Comparison of ENCODE assay signal across 18 cellular contexts in genomic region chr20:47711046-47711752, GRCh38.
DNase-seq lines count a peak whose midpoint lies in the region; ATAC-seq, FAIRE-seq and TF ChIP-seq lines count a peak whose summit lies in the region.
"Had no signal": no experiment of that assay in that cellular context is flagged by ENCODE, and none has a peak within 500 bp of the region (broad histone marks: within the 10 kb centered on the region; RNA-seq: fewer than 3 reads in every experiment).

No MANE protein-coding gene starts in this region.

- H3K4me1 ChIP-seq in GM12878 (ENCODE audit: control insufficient read depth, insufficient read depth, low read length), result peaks cover 36% of the 10 kb centered on the region

- H3K79me2 ChIP-seq in GM12878 (ENCODE audit: control insufficient read depth, insufficient read depth, low read length), result no peaks in the 10 kb centered on the region

- RAD21 ChIA-PET in GM12878 (lab: Charles Lee; ENCODE audit: unreplicated experiment), result interaction anchor here (0.5 to 2.9 kb wide), 8 partner anchors 9 to 911 kb away, joined by 3 to 16 read pairs (median 3); no protein-coding TSS in a partner anchor

- WGBS in GM12878 (ENCODE audit: insufficient coverage, insufficient replicate concordance, low lambda C conversion rate, missing lambda C conversion rate), result 45% methylated on average over 19 of the region's 19 CpGs

- no peak overlapping the region for H3K4me3 ChIP-seq in GM12878
- H3K4me3 ChIP-seq: coronary artery had no signal

- CTCF ChIA-PET in GM12878 (lab: Yijun Ruan, JAX), result interaction anchor here (0.7 to 5.1 kb wide), 9 partner anchors 14 to 909 kb away, joined by 3 to 74 read pairs (median 6); no protein-coding TSS in a partner anchor

- peak; percentile 49 for DNase-seq in NCI-H1048 (lab: John Stamatoyannopoulos, UW)
- DNase-seq in GM12878 (ENCODE audit: low read depth, low spot score), result no peak
- DNase-seq in left lobe of liver (ENCODE audit: low spot score), result peak; percentile 95
- DNase-seq in NK-92 treated with Interleukin-12 subunit alpha and Interleukin-12 subunit beta, amount 100 ng/mL, for 24 hours (lab: John Stamatoyannopoulos, UW), result no peak
- DNase-seq: activated naive CD8-positive, alpha-beta T cell treated with anti-CD3 and anti-CD28 coated beads, Interleukin-2, amount 10 ng/mL, durations not matched to agents 7 days and 5 days; AML-193; brain microvascular endothelial cell; foreskin melanocyte; H7; NCI-H1105 treated with DMSO at 0.1 percent for 48 hours; NCI-H748 treated with DMSO at 0.1 percent for 48 hours; right cardiac atrium had no signal

- TF ChIP-seq RAD21 in GM12878 (IDR thresholded peaks at IDR 0.05; ENCODE audit: insufficient read depth, low read depth, low read length), result no peak

- TF ChIP-seq CTCF in GM12878 (IDR thresholded peaks at IDR 0.05 in 2 of 3, conservative IDR thresholded peaks at IDR 0.05 in 1 of 3; ENCODE audit: control insufficient read depth in 2 of 3, extremely low read depth in 1 of 3, insufficient read depth in 1 of 3, low read depth in 3 of 3, low read length in 3 of 3) (no peak), subcutaneous adipose tissue (IDR thresholded peaks at IDR 0.05; ENCODE audit: low read depth) (peak; percentile 5)

- no peaks in the 10 kb centered on the region for H3K36me3 ChIP-seq in GM12878 (ENCODE audit: control insufficient read depth in 2 of 2, insufficient read depth in 2 of 2, low read length in 1 of 2)
- H3K36me3 ChIP-seq: brain microvascular endothelial cell had no signal

- no TSS peak for BruUV-seq in GM12878 (replicated peaks; lab: Mats Ljungman, UMichigan)

- in situ Hi-C loops in GM12878 (cut with MboI), result no loop called here

- POLR2A ChIA-PET in GM12878 (lab: Charles Lee), result no interaction called here

- no peaks in the 10 kb centered on the region for H4K20me1 ChIP-seq in GM12878 (ENCODE audit: control insufficient read depth, insufficient read depth)

- no peak for TF ChIP-seq POLR2A in GM12878 (IDR thresholded peaks at IDR 0.05; ENCODE audit: low read depth, low read length)

- H3K4me2 ChIP-seq in GM12878 (ENCODE audit: control insufficient read depth, insufficient read depth), result peak overlapping the region; percentile 26

- SMC1A ChIA-PET in GM12878 (lab: Charles Lee; ENCODE audit: uncharacterized antibody, unreplicated experiment), result interaction anchor here (1.0 to 3.1 kb wide), 7 partner anchors 13 to 144 kb away, joined by 3 to 34 read pairs (median 4); no protein-coding TSS in a partner anchor

- FAIRE-seq in GM12878 (lab: Jason Lieb, UNC), result no peak
- FAIRE-seq: endothelial cell of umbilical vein had no signal

- no peak overlapping the region for H3K27ac ChIP-seq in GM12878 (ENCODE audit: control insufficient read depth, insufficient read depth)
- H3K27ac ChIP-seq: brain microvascular endothelial cell, coronary artery had no signal

- no peak overlapping the region for H3K9ac ChIP-seq in GM12878 (ENCODE audit: control insufficient read depth, insufficient read depth, low read length)

- H3K27me3 ChIP-seq in GM12878 (replicated peaks in 1 of 2; ENCODE audit: control insufficient read depth in 2 of 2, insufficient read depth in 2 of 2, low read length in 1 of 2), result no peaks in the 10 kb centered on the region
- H3K27me3 ChIP-seq: brain microvascular endothelial cell had no signal

- peak overlapping the region; percentile 21; the same call in 1 of the 2 replicates for H2AFZ ChIP-seq in GM12878 (ENCODE audit: control insufficient read depth, low read depth, low read length)

- intact Hi-C loops in GM12878 (cut with micrococcal nuclease; ENCODE audit: unreplicated experiment), result no loop called here

- no peak for TF ChIP-seq EP300 in GM12878 (IDR thresholded peaks at IDR 0.05; ENCODE audit: borderline replicate concordance in 1 of 2, control insufficient read depth in 1 of 2, low read depth in 2 of 2, low read length in 2 of 2)

- no peaks in the 10 kb centered on the region for H3K9me3 ChIP-seq in GM12878 (replicated peaks; ENCODE audit: control insufficient read depth, insufficient read depth, low read length)

- ATAC-seq in GM12878 (peak; percentile 72), left lobe of liver (peak; percentile 59), HG03457 (IDR thresholded peaks at IDR 0.05; ENCODE audit: unreplicated experiment) (no peak), esophagus mucosa (no peak)
- ATAC-seq: activated T-helper 17 cell treated with anti-CD3 and anti-CD28 coated beads, Interleukin-2, amount 50 U/mL, for 72 hours; right cardiac atrium had no signal

TF ChIP-seq in GM12878, 131 proteins besides CTCF, POLR2A, EP300 and RAD21 (continues in another document):
- no peak for TF ChIP-seq KDM1A (IDR thresholded peaks at IDR 0.05; ENCODE audit: borderline replicate concordance)
- TF ChIP-seq PML (IDR thresholded peaks at IDR 0.05; ENCODE audit: low read length), result no peak
- no peak for TF ChIP-seq POLR2AphosphoS5 (IDR thresholded peaks at IDR 0.05; ENCODE audit: low read length)
- TF ChIP-seq CHD4 (IDR thresholded peaks at IDR 0.05), result no peak
- peak; percentile 37; the same call in 1 of the 2 replicates for TF ChIP-seq PKNOX1 (IDR thresholded peaks at IDR 0.05)
- TF ChIP-seq TCF12 (IDR thresholded peaks at IDR 0.05; ENCODE audit: low read depth, low read length), result 0 out of 2 replicates have a peak, but pooled peaks have one; percentile 29
- no peak for TF ChIP-seq MEF2A (IDR thresholded peaks at IDR 0.05; ENCODE audit: insufficient read depth, low read depth, low read length)
- TF ChIP-seq RAD51 (IDR thresholded peaks at IDR 0.05), result no peak
- TF ChIP-seq JUND (IDR thresholded peaks at IDR 0.05; ENCODE audit: low read depth, low read length), result no peak
- TF ChIP-seq NFXL1 (IDR thresholded peaks at IDR 0.05; ENCODE audit: borderline replicate concordance), result no peak
- no peak for TF ChIP-seq CEBPB (IDR thresholded peaks at IDR 0.05; ENCODE audit: borderline replicate concordance in 1 of 2, low read depth in 2 of 2, low read length in 2 of 2)
- TF ChIP-seq E4F1 (IDR thresholded peaks at IDR 0.05; ENCODE audit: borderline replicate concordance, partially characterized antibody), result no peak
- TF ChIP-seq MYC (IDR thresholded peaks at IDR 0.05; ENCODE audit: insufficient read depth, insufficient read length, insufficient replicate concordance, low read length, severe bottlenecking), result no peak
- TF ChIP-seq BCL11A (IDR thresholded peaks at IDR 0.05; ENCODE audit: low read depth, low read length), result 0 out of 2 replicates have a peak, but pooled peaks have one; percentile 35
- TF ChIP-seq BHLHE40 (IDR thresholded peaks at IDR 0.05; ENCODE audit: borderline replicate concordance in 1 of 2, low read depth in 2 of 2, low read length in 1 of 2), result peak; percentile 77 to 95; a peak in 3 of 4 replicates
- TF ChIP-seq CBX5 (IDR thresholded peaks at IDR 0.05; ENCODE audit: low read depth), result no peak
- no peak for TF ChIP-seq TARDBP (IDR thresholded peaks at IDR 0.05; ENCODE audit: borderline replicate concordance)
- no peak for TF ChIP-seq MYB (IDR thresholded peaks at IDR 0.05; ENCODE audit: borderline replicate concordance, low read depth, low read length)
- TF ChIP-seq RCOR1 (conservative IDR thresholded peaks at IDR 0.05; ENCODE audit: low read depth, low read length), result no peak
- TF ChIP-seq FOS (IDR thresholded peaks at IDR 0.05; ENCODE audit: borderline replicate concordance, extremely low read depth, insufficient read length), result no peak
- TF ChIP-seq IKZF1 (conservative IDR thresholded peaks at IDR 0.05), result peak; percentile 84
- TF ChIP-seq SREBF2 (IDR thresholded peaks at IDR 0.05; ENCODE audit: low read length), result no peak
- no peak for TF ChIP-seq CBX3 (IDR thresholded peaks at IDR 0.05; ENCODE audit: borderline replicate concordance, low read depth)
- TF ChIP-seq GATAD2B (conservative IDR thresholded peaks at IDR 0.05; ENCODE audit: low read depth), result peak; percentile 75
- no peak for TF ChIP-seq ELK1 (IDR thresholded peaks at IDR 0.05; ENCODE audit: low read depth, low read length)

Comparison
In these comparisons a context has a peak if more than half of its experiments do, and no peak if none do; other contexts are left out.
1. DNase-seq: peak in NCI-H1048 (single experiment) and left lobe of liver (single experiment); none in GM12878 (single experiment) and NK-92 treated with Interleukin-12 subunit alpha and Interleukin-12 subunit beta, amount 100 ng/mL, for 24 hours (single experiment).
2. ATAC-seq: peak in GM12878 (single experiment) and left lobe of liver (single experiment); none in HG03457 (single experiment) and esophagus mucosa (single experiment).